Comparison of ENCODE assay signal across 3 cellular contexts in the genomic region with DNA sequence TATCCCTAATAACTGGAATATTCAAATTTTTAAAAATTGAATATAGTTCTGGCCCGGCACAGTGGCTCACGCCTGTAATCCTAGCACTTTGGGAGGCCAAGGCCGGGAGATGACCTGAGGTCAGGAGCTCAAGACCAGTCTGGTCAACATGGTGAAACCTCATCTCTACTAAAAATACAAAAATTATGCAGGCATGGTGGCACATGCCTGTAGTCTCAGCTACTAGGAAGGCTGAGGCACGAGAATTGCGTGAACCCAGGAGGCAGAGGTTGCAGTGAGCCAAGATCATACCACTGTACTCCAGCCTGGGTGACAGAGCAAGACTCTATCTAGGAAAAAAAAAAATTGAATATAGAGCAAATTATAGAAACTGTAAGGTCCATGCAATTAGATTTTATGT. TPM values are rescaled to one million over a fixed set of nuclear protein-coding genes. Genes with fewer than 3 reads are reported as not detected.
"Had no signal": no experiment of that assay in that cellular context is flagged by ENCODE, and none has a peak within 500 bp of the region (broad histone marks: within the 10 kb centered on the region; RNA-seq: fewer than 3 reads in every experiment).

No MANE protein-coding gene starts in this region.

RNA-seq across cellular contexts. Expression of gene DAPP1, which starts 13.4 kb away (rescaled TPM):
- total RNA-seq: RPMI7951, SK-MEL-5 had no signal
- polyA plus RNA-seq: SK-N-SH had no signal
